9 cellular contexts compared by ENCODE assay signal in the genomic region with DNA sequence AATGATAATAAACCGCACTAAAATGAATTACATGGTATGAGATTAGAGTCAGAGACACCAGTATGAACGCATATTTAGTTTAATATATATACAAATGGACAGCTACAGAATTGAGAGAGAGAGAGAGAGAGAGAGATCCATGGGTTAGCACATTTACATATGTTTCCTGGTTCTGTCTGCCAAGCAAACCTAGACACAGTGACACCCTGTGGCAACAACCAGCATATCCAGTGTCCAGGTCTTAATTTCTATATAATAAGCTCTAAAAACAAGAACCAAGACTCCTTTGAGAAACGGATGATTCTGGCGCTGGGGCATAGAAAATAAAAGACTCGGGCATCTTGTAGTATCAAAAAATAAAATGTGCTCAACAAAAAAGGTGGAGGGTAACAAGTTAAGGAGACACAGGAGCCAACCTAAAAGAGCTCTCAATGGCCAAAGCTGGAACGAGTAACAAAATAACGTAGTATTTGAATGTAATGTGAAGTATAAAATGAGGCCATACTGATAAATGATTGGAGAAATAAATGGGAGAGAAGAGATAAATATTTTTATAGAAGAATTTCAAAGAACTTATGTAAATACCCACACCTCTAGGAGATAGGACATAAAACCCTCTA.
DNase-seq lines count a peak whose midpoint lies in the region; ATAC-seq and TF ChIP-seq lines count a peak whose summit lies in the region.
"Had no signal": no experiment of that assay in that cellular context is flagged by ENCODE, and none has a peak within 500 bp of the region (broad histone marks: within the 10 kb centered on the region; RNA-seq: fewer than 3 reads in every experiment).

No MANE protein-coding gene starts in this region.

- no peak overlapping the region for H2AFZ ChIP-seq in smooth muscle cell (ENCODE audit: low read depth)

- H3K9me3 Mint-ChIP-seq in activated T-cell treated with anti-CD3 and anti-CD28 coated beads, Interleukin-2, amount 50 U/mL, for 4 hours = no peaks in the 10 kb centered on the region

- H3K4me1 ChIP-seq in smooth muscle cell (ENCODE audit: low read depth) = no peaks in the 10 kb centered on the region
- H3K4me1 ChIP-seq in ovary (ENCODE audit: insufficient read depth) = no peaks in the 10 kb centered on the region

- intact Hi-C loops in ovary (cut with DNase I) = no loop called here

- H3K9me3 ChIP-seq in smooth muscle cell (replicated peaks; ENCODE audit: low read depth) = no peaks in the 10 kb centered on the region
- H3K9me3 ChIP-seq in ovary = no peaks in the 10 kb centered on the region

- H3K27ac ChIP-seq in smooth muscle cell (ENCODE audit: low read depth) (no peak overlapping the region), ovary (no peak overlapping the region)

- TF ChIP-seq EP300 in ovary (IDR thresholded peaks at IDR 0.05) = no peak

- DNase-seq in COR-L47 (lab: John Stamatoyannopoulos, UW) = peak; percentile 29
- DNase-seq in NCI-H82 treated with DMSO at 0.1 percent for 48 hours (lab: John Stamatoyannopoulos, UW; ENCODE audit: unreplicated experiment) = peak; percentile 17
- peak; percentile 14 for DNase-seq in activated T-cell treated with anti-CD3 and anti-CD28 coated beads, Interleukin-2, amount 50 U/mL, for 4 hours
- peak; percentile 57 for DNase-seq in glomerular endothelial cell (ENCODE audit: extremely low read depth, low read depth, low spot score)
- DNase-seq in smooth muscle cell (lab: John Stamatoyannopoulos, UW; ENCODE audit: unreplicated experiment) = no peak
- no peak for DNase-seq in ovary

- H3K9ac ChIP-seq in smooth muscle cell (ENCODE audit: low read depth) = no peak overlapping the region

- 78% methylated on average over 7 of the region's 7 CpGs for WGBS in smooth muscle cell (ENCODE audit: low lambda C conversion rate)
- 92 to 95% (median 94%) methylated on average over 7 of the region's 7 CpGs for WGBS in ovary, 3 donors

- TF ChIP-seq CTCF in smooth muscle cell (IDR thresholded peaks at IDR 0.05; ENCODE audit: borderline replicate concordance, insufficient read depth, poor library complexity, severe bottlenecking) (peak; percentile 57), ovary (IDR thresholded peaks at IDR 0.05) (no peak)

- no peak for TF ChIP-seq POLR2A in ovary (IDR thresholded peaks at IDR 0.05)

- H3K4me1 Mint-ChIP-seq in activated T-cell treated with anti-CD3 and anti-CD28 coated beads, Interleukin-2, amount 50 U/mL, for 4 hours (ENCODE audit: low read depth) = peaks cover 9% of the 10 kb centered on the region

- H3F3A ChIP-seq in smooth muscle cell (ENCODE audit: low read depth) = no peaks in the 10 kb centered on the region

- H3K27me3 Mint-ChIP-seq in activated T-cell treated with anti-CD3 and anti-CD28 coated beads, Interleukin-2, amount 50 U/mL, for 4 hours (ENCODE audit: low read depth) = no peaks in the 10 kb centered on the region
- H3K27me3 Mint-ChIP-seq: activated naive CD8-positive, alpha-beta T cell had no signal

- no peak overlapping the region for H3K4me3 Mint-ChIP-seq in activated T-cell treated with anti-CD3 and anti-CD28 coated beads, Interleukin-2, amount 50 U/mL, for 4 hours
- H3K4me3 Mint-ChIP-seq: activated naive CD8-positive, alpha-beta T cell had no signal

- H3K36me3 ChIP-seq in smooth muscle cell (ENCODE audit: low read depth) = no peaks in the 10 kb centered on the region
- no peaks in the 10 kb centered on the region for H3K36me3 ChIP-seq in ovary

- H3K27me3 ChIP-seq in smooth muscle cell (ENCODE audit: low read depth) (no peaks in the 10 kb centered on the region), ovary (no peaks in the 10 kb centered on the region)

- H3K4me3 ChIP-seq in smooth muscle cell = no peak overlapping the region
- H3K4me3 ChIP-seq in ovary = no peak overlapping the region

- peaks cover 6% of the 10 kb centered on the region for H3K79me2 ChIP-seq in smooth muscle cell (ENCODE audit: low read depth)

- H3K4me2 ChIP-seq in smooth muscle cell = no peak overlapping the region

- no peaks in the 10 kb centered on the region for H4K20me1 ChIP-seq in smooth muscle cell (ENCODE audit: low read depth)

- ATAC-seq in GM19328 (IDR thresholded peaks at IDR 0.05; ENCODE audit: unreplicated experiment) (peak; percentile 86), HG03342 (IDR thresholded peaks at IDR 0.05; ENCODE audit: unreplicated experiment) (peak; percentile 92)
- peak; percentile 69 to 71 for ATAC-seq in activated T-cell treated with anti-CD3 and anti-CD28 coated beads, Interleukin-2, amount 50 U/mL, for 4 hours

- H3K36me3 Mint-ChIP-seq in activated T-cell treated with anti-CD3 and anti-CD28 coated beads, Interleukin-2, amount 50 U/mL, for 4 hours (ENCODE audit: insufficient read depth) = peaks cover 19% of the 10 kb centered on the region

Comparison
In these comparisons a context has a peak if more than half of its experiments do, and no peak if none do; other contexts are left out.
1. DNase-seq: peak in COR-L47 (single experiment), NCI-H82 treated with DMSO at 0.1 percent for 48 hours (single experiment), activated T-cell treated with anti-CD3 and anti-CD28 coated beads, Interleukin-2, amount 50 U/mL, for 4 hours (single experiment) and glomerular endothelial cell (single experiment); none in smooth muscle cell (single experiment) and ovary (0 of 5).
2. Peak in every context shown above with its lines, with median percentiles within 50 percentile points of each other: ATAC-seq.